ENCODE assay signal across 1 cellular context in the genomic region with DNA sequence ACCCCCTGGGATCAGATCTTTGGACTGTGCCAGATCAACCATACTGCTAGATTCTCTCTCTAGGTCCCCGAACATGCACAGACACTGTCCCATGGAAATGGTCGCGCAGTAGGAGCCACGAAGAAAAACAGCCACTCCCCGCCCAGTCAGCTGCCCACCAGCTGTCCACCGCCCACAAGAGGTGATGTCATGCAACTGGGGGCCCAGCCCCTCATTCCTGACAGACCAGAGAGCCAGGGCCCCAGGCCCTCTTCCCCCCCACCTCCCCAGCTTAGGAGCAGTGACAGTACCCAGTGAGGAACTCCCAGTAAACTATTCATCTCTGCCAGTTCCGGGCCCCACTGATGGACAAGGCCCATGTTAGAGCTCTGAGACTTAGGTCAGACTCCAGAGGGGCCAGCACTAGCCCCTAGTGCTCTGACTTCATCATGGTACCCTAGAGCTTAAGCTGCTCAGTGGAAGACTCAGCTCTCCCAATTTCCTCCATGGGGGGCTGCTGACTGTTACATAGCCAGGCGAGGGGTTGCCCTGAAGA.
TF ChIP-seq lines count a peak whose summit lies in the region.

No MANE protein-coding gene starts in this region.

TF ChIP-seq in HEK293, 187 proteins besides CTCF, POLR2A, EP300 and RAD21 (continued from another document):
- TF ChIP-seq ZNF16 (tag by site-specific recombination; IDR thresholded peaks at IDR 0.05; ENCODE audit: low read depth) (no peak), ZFHX2 (tag by site-specific recombination; conservative IDR thresholded peaks at IDR 0.05) (peak; percentile 64), ZNF571 (tag by site-specific recombination; IDR thresholded peaks at IDR 0.05) (no peak), EGR2 (tag by site-specific recombination; IDR thresholded peaks at IDR 0.05; ENCODE audit: low read depth) (peak; percentile 20; the same call in 1 of the 2 replicates), ZNF830 (tag by site-specific recombination; IDR thresholded peaks at IDR 0.05; ENCODE audit: low read depth) (no peak), ZNF138 (tag by site-specific recombination; IDR thresholded peaks at IDR 0.05; ENCODE audit: borderline replicate concordance) (no peak), ZNF37A (tag by site-specific recombination; IDR thresholded peaks at IDR 0.05) (no peak), ZFP69B (tag by site-specific recombination; IDR thresholded peaks at IDR 0.05) (peak; percentile 52; the same call in 1 of the 2 replicates), ZNF558 (tag by site-specific recombination; IDR thresholded peaks at IDR 0.05) (no peak), MYNN (tag by site-specific recombination; IDR thresholded peaks at IDR 0.05; ENCODE audit: borderline replicate concordance) (no peak)
